In the genomic region with DNA sequence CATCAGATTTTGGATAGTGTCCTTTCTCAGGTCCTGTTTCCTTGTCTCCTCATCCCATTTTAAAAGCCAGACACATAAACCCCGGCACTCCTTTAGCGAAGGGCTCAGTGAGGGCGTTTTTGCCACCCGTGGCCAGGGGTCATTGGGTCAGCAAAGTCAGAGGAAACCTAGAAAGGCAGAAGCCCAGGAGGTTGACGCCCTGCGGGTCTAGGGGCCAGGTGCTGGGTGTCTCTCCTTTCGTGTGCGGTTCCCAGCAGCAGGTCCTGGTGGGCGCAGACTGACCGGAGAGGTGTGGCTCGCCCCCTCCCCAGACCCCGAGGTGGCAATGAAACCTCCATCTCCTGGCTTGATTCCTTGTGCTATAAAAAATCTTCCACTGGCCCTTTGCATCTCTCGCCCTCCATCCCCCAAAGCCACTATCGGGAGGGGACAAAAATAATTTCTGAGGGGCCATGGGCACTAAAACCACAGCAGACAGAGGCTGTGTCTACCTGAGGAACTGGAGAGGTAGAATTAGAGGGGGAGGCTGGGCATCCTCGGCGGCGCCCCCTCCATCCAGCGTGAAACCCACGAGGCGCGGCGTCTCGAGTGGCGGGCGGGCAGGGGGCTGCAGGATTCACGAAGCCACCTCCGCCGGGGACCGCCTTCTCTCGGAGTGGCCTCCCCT, we compare ENCODE assay signal across 1 cellular context.
TF ChIP-seq lines count a peak whose summit lies in the region.

No MANE protein-coding gene starts in this region.

TF ChIP-seq in HepG2, 621 proteins besides CTCF, POLR2A, EP300 and RAD21 (continued from another document and continues in another):
- TF ChIP-seq HNRNPK (IDR thresholded peaks at IDR 0.05; ENCODE audit: low read depth, low read length, poor library complexity, severe bottlenecking) (no peak), MYNN (CRISPR knock-in tag; IDR thresholded peaks at IDR 0.05; ENCODE audit: low read depth) (no peak), MAFF (IDR thresholded peaks at IDR 0.05; ENCODE audit: low read depth, low read length) (no peak), KDM3A (CRISPR knock-in tag; IDR thresholded peaks at IDR 0.05; ENCODE audit: low read depth) (no peak), HNRNPLL (IDR thresholded peaks at IDR 0.05; ENCODE audit: low read depth, low read length, poor library complexity, severe bottlenecking) (peak; percentile 26), ETV6 (CRISPR knock-in tag; conservative IDR thresholded peaks at IDR 0.05) (0 out of 2 replicates have a peak, but pooled peaks have one; percentile 27), ZMYM2 (CRISPR knock-in tag; IDR thresholded peaks at IDR 0.05) (no peak), PRMT3 (CRISPR knock-in tag; IDR thresholded peaks at IDR 0.05; ENCODE audit: borderline replicate concordance, low read depth) (no peak), ZNF282 (IDR thresholded peaks at IDR 0.05; ENCODE audit: partially characterized antibody) (no peak), RXRB (CRISPR knock-in tag; IDR thresholded peaks at IDR 0.05; ENCODE audit: borderline replicate concordance) (no peak), MBNL3 (CRISPR knock-in tag; conservative IDR thresholded peaks at IDR 0.05) (no peak), ZNF607 (CRISPR knock-in tag; IDR thresholded peaks at IDR 0.05; ENCODE audit: borderline replicate concordance) (no peak), ERF (CRISPR knock-in tag; IDR thresholded peaks at IDR 0.05) (no peak), NKX3-1 (CRISPR knock-in tag; IDR thresholded peaks at IDR 0.05) (no peak), MEIS2 (CRISPR knock-in tag; IDR thresholded peaks at IDR 0.05) (no peak), ZSCAN30 (CRISPR knock-in tag; IDR thresholded peaks at IDR 0.05) (no peak), CENPT (CRISPR knock-in tag; IDR thresholded peaks at IDR 0.05; ENCODE audit: low read depth) (no peak), ZNF124 (CRISPR knock-in tag; IDR thresholded peaks at IDR 0.05) (0 out of 2 replicates have a peak, but pooled peaks have one; percentile 32), FOSL2 (CRISPR knock-in tag; IDR thresholded peaks at IDR 0.05) (no peak), ZBTB38 (CRISPR knock-in tag; IDR thresholded peaks at IDR 0.05) (no peak), GPN1 (CRISPR knock-in tag; IDR thresholded peaks at IDR 0.05; ENCODE audit: borderline replicate concordance) (no peak), HNF4A (CRISPR knock-in tag; IDR thresholded peaks at IDR 0.05) (no peak), ZNF674 (CRISPR knock-in tag; IDR thresholded peaks at IDR 0.05; ENCODE audit: low read depth) (no peak), NFKB2 (CRISPR knock-in tag; IDR thresholded peaks at IDR 0.05; ENCODE audit: borderline replicate concordance) (peak; percentile 74; the same call in 1 of the 2 replicates), WIZ (CRISPR knock-in tag; IDR thresholded peaks at IDR 0.05) (no peak), HMG20A (CRISPR knock-in tag; IDR thresholded peaks at IDR 0.05; ENCODE audit: borderline replicate concordance) (no peak), ZNF235 (CRISPR knock-in tag; IDR thresholded peaks at IDR 0.05; ENCODE audit: borderline replicate concordance) (no peak), ZNF343 (CRISPR knock-in tag; IDR thresholded peaks at IDR 0.05) (no peak), MED1 (CRISPR knock-in tag; IDR thresholded peaks at IDR 0.05) (no peak), ZFP41 (CRISPR knock-in tag; IDR thresholded peaks at IDR 0.05; ENCODE audit: borderline replicate concordance) (no peak), ZFAT (CRISPR knock-in tag; conservative IDR thresholded peaks at IDR 0.05) (no peak), TEAD2 (CRISPR knock-in tag; IDR thresholded peaks at IDR 0.05) (0 out of 2 replicates have a peak, but pooled peaks have one; percentile 35), ZNF44 (CRISPR knock-in tag; IDR thresholded peaks at IDR 0.05) (no peak), TARDBP (CRISPR knock-in tag; IDR thresholded peaks at IDR 0.05) (no peak)
- TF ChIP-seq, protein P1, sequence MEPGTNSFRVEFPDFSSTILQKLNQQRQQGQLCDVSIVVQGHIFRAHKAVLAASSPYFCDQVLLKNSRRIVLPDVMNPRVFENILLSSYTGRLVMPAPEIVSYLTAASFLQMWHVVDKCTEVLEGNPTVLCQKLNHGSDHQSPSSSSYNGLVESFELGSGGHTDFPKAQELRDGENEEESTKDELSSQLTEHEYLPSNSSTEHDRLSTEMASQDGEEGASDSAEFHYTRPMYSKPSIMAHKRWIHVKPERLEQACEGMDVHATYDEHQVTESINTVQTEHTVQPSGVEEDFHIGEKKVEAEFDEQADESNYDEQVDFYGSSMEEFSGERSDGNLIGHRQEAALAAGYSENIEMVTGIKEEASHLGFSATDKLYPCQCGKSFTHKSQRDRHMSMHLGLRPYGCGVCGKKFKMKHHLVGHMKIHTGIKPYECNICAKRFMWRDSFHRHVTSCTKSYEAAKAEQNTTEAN (CRISPR knock-in tag; conservative IDR thresholded peaks at IDR 0.05): no peak
- TF ChIP-seq, protein P2, sequence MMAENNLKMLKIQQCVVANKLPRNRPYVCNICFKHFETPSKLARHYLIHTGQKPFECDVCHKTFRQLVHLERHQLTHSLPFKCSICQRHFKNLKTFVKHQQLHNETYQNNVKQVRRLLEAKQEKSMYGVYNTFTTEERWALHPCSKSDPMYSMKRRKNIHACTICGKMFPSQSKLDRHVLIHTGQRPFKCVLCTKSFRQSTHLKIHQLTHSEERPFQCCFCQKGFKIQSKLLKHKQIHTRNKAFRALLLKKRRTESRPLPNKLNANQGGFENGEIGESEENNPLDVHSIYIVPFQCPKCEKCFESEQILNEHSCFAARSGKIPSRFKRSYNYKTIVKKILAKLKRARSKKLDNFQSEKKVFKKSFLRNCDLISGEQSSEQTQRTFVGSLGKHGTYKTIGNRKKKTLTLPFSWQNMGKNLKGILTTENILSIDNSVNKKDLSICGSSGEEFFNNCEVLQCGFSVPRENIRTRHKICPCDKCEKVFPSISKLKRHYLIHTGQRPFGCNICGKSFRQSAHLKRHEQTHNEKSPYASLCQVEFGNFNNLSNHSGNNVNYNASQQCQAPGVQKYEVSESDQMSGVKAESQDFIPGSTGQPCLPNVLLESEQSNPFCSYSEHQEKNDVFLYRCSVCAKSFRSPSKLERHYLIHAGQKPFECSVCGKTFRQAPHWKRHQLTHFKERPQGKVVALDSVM (CRISPR knock-in tag; IDR thresholded peaks at IDR 0.05): 0 out of 2 replicates have a peak, but pooled peaks have one; percentile 10
- TF ChIP-seq, protein P3, sequence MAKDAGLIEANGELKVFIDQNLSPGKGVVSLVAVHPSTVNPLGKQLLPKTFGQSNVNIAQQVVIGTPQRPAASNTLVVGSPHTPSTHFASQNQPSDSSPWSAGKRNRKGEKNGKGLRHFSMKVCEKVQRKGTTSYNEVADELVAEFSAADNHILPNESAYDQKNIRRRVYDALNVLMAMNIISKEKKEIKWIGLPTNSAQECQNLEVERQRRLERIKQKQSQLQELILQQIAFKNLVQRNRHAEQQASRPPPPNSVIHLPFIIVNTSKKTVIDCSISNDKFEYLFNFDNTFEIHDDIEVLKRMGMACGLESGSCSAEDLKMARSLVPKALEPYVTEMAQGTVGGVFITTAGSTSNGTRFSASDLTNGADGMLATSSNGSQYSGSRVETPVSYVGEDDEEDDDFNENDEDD (CRISPR knock-in tag; IDR thresholded peaks at IDR 0.05; ENCODE audit: borderline replicate concordance): no peak
- TF ChIP-seq, protein P4, sequence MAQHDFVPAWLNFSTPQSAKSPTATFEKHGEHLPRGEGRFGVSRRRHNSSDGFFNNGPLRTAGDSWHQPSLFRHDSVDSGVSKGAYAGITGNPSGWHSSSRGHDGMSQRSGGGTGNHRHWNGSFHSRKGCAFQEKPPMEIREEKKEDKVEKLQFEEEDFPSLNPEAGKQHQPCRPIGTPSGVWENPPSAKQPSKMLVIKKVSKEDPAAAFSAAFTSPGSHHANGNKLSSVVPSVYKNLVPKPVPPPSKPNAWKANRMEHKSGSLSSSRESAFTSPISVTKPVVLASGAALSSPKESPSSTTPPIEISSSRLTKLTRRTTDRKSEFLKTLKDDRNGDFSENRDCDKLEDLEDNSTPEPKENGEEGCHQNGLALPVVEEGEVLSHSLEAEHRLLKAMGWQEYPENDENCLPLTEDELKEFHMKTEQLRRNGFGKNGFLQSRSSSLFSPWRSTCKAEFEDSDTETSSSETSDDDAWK (CRISPR knock-in tag; IDR thresholded peaks at IDR 0.05): no peak
- TF ChIP-seq, protein P5, sequence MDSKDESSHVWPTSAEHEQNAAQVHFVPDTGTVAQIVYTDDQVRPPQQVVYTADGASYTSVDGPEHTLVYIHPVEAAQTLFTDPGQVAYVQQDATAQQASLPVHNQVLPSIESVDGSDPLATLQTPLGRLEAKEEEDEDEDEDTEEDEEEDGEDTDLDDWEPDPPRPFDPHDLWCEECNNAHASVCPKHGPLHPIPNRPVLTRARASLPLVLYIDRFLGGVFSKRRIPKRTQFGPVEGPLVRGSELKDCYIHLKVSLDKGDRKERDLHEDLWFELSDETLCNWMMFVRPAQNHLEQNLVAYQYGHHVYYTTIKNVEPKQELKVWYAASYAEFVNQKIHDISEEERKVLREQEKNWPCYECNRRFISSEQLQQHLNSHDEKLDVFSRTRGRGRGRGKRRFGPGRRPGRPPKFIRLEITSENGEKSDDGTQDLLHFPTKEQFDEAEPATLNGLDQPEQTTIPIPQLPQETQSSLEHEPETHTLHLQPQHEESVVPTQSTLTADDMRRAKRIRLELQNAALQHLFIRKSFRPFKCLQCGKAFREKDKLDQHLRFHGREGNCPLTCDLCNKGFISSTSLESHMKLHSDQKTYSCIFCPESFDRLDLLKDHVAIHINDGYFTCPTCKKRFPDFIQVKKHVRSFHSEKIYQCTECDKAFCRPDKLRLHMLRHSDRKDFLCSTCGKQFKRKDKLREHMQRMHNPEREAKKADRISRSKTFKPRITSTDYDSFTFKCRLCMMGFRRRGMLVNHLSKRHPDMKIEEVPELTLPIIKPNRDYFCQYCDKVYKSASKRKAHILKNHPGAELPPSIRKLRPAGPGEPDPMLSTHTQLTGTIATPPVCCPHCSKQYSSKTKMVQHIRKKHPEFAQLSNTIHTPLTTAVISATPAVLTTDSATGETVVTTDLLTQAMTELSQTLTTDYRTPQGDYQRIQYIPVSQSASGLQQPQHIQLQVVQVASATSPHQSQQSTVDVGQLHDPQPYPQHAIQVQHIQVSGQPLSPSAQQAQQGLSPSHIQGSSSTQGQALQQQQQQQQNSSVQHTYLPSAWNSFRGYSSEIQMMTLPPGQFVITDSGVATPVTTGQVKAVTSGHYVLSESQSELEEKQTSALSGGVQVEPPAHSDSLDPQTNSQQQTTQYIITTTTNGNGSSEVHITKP (CRISPR knock-in tag; IDR thresholded peaks at IDR 0.05; ENCODE audit: low read depth): no peak
- TF ChIP-seq, protein P6, sequence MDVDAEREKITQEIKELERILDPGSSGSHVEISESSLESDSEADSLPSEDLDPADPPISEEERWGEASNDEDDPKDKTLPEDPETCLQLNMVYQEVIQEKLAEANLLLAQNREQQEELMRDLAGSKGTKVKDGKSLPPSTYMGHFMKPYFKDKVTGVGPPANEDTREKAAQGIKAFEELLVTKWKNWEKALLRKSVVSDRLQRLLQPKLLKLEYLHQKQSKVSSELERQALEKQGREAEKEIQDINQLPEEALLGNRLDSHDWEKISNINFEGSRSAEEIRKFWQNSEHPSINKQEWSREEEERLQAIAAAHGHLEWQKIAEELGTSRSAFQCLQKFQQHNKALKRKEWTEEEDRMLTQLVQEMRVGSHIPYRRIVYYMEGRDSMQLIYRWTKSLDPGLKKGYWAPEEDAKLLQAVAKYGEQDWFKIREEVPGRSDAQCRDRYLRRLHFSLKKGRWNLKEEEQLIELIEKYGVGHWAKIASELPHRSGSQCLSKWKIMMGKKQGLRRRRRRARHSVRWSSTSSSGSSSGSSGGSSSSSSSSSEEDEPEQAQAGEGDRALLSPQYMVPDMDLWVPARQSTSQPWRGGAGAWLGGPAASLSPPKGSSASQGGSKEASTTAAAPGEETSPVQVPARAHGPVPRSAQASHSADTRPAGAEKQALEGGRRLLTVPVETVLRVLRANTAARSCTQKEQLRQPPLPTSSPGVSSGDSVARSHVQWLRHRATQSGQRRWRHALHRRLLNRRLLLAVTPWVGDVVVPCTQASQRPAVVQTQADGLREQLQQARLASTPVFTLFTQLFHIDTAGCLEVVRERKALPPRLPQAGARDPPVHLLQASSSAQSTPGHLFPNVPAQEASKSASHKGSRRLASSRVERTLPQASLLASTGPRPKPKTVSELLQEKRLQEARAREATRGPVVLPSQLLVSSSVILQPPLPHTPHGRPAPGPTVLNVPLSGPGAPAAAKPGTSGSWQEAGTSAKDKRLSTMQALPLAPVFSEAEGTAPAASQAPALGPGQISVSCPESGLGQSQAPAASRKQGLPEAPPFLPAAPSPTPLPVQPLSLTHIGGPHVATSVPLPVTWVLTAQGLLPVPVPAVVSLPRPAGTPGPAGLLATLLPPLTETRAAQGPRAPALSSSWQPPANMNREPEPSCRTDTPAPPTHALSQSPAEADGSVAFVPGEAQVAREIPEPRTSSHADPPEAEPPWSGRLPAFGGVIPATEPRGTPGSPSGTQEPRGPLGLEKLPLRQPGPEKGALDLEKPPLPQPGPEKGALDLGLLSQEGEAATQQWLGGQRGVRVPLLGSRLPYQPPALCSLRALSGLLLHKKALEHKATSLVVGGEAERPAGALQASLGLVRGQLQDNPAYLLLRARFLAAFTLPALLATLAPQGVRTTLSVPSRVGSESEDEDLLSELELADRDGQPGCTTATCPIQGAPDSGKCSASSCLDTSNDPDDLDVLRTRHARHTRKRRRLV (CRISPR knock-in tag; IDR thresholded peaks at IDR 0.05): no peak
- TF ChIP-seq, protein P7, sequence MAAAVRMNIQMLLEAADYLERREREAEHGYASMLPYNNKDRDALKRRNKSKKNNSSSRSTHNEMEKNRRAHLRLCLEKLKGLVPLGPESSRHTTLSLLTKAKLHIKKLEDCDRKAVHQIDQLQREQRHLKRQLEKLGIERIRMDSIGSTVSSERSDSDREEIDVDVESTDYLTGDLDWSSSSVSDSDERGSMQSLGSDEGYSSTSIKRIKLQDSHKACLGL (CRISPR knock-in tag; IDR thresholded peaks at IDR 0.05): no peak
- TF ChIP-seq, protein P8, sequence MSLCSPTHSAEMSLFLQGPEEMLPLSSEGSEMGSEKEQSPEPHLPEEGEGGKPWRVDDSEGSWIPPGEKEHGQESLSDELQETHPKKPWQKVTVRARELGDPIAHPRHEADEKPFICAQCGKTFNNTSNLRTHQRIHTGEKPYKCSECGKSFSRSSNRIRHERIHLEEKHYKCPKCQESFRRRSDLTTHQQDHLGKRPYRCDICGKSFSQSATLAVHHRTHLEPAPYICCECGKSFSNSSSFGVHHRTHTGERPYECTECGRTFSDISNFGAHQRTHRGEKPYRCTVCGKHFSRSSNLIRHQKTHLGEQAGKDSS (CRISPR knock-in tag; IDR thresholded peaks at IDR 0.05; ENCODE audit: borderline replicate concordance, low read depth): no peak
- TF ChIP-seq, protein P9, sequence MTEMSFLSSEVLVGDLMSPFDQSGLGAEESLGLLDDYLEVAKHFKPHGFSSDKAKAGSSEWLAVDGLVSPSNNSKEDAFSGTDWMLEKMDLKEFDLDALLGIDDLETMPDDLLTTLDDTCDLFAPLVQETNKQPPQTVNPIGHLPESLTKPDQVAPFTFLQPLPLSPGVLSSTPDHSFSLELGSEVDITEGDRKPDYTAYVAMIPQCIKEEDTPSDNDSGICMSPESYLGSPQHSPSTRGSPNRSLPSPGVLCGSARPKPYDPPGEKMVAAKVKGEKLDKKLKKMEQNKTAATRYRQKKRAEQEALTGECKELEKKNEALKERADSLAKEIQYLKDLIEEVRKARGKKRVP (CRISPR knock-in tag; IDR thresholded peaks at IDR 0.05): no peak
- TF ChIP-seq, protein P10, sequence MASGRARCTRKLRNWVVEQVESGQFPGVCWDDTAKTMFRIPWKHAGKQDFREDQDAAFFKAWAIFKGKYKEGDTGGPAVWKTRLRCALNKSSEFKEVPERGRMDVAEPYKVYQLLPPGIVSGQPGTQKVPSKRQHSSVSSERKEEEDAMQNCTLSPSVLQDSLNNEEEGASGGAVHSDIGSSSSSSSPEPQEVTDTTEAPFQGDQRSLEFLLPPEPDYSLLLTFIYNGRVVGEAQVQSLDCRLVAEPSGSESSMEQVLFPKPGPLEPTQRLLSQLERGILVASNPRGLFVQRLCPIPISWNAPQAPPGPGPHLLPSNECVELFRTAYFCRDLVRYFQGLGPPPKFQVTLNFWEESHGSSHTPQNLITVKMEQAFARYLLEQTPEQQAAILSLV (CRISPR knock-in tag; IDR thresholded peaks at IDR 0.05; ENCODE audit: borderline replicate concordance): no peak
